In genomic region chr4:75512336-75513211, GRCh38 we compare ENCODE assay signal across 1 cellular context.
TF ChIP-seq lines count a peak whose summit lies in the region.

No MANE protein-coding gene starts in this region.

TF ChIP-seq in H1, 55 proteins besides CTCF, POLR2A, EP300 and RAD21 (continued from another document):
- TF ChIP-seq, protein P1, sequence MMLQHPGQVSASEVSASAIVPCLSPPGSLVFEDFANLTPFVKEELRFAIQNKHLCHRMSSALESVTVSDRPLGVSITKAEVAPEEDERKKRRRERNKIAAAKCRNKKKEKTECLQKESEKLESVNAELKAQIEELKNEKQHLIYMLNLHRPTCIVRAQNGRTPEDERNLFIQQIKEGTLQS (IDR thresholded peaks at IDR 0.05; ENCODE audit: insufficient read depth, low read depth, low read length): no peak
- TF ChIP-seq KDM4A (IDR thresholded peaks at IDR 0.05; ENCODE audit: low read depth, low read length, severe bottlenecking): no peak
- TF ChIP-seq GTF2F1 (IDR thresholded peaks at IDR 0.05; ENCODE audit: borderline replicate concordance, low read depth, low read length): no peak
